ENCODE assay signal across 1 cellular context in the genomic region with DNA sequence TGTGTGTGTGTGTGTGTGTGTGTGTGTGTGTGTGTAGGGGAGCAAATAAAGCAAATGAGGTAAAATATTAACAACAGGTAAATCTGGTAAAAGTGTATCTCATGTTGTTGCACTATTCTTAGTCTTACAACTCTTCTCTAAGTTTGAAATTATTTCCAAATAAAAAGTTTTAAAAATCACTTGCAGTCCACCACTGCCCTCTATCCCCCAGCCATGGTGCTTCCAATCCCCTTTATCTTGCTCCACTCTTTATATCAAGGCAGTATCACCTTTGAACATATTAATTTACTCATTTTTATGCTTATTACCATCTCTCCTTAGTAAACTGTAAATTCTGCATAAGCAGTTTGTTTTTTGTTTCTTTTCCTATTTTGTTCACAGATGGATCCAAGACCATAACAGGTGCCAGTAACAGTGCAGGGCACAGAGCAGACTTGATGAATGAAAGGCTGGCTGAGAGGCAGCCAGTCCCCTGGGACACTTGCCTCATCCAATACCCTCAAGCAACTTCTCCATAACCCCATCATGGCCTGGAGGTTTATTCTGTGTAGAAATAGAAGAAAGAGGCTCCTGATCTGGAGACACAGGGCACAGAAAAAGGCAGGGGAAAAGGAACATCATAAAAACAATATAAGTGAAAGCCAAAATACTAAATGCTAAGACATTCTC.
TF ChIP-seq lines count a peak whose summit lies in the region.

No MANE protein-coding gene starts in this region.

TF ChIP-seq in H1, 55 proteins besides CTCF, POLR2A, EP300 and RAD21:
- TF ChIP-seq, protein P1, sequence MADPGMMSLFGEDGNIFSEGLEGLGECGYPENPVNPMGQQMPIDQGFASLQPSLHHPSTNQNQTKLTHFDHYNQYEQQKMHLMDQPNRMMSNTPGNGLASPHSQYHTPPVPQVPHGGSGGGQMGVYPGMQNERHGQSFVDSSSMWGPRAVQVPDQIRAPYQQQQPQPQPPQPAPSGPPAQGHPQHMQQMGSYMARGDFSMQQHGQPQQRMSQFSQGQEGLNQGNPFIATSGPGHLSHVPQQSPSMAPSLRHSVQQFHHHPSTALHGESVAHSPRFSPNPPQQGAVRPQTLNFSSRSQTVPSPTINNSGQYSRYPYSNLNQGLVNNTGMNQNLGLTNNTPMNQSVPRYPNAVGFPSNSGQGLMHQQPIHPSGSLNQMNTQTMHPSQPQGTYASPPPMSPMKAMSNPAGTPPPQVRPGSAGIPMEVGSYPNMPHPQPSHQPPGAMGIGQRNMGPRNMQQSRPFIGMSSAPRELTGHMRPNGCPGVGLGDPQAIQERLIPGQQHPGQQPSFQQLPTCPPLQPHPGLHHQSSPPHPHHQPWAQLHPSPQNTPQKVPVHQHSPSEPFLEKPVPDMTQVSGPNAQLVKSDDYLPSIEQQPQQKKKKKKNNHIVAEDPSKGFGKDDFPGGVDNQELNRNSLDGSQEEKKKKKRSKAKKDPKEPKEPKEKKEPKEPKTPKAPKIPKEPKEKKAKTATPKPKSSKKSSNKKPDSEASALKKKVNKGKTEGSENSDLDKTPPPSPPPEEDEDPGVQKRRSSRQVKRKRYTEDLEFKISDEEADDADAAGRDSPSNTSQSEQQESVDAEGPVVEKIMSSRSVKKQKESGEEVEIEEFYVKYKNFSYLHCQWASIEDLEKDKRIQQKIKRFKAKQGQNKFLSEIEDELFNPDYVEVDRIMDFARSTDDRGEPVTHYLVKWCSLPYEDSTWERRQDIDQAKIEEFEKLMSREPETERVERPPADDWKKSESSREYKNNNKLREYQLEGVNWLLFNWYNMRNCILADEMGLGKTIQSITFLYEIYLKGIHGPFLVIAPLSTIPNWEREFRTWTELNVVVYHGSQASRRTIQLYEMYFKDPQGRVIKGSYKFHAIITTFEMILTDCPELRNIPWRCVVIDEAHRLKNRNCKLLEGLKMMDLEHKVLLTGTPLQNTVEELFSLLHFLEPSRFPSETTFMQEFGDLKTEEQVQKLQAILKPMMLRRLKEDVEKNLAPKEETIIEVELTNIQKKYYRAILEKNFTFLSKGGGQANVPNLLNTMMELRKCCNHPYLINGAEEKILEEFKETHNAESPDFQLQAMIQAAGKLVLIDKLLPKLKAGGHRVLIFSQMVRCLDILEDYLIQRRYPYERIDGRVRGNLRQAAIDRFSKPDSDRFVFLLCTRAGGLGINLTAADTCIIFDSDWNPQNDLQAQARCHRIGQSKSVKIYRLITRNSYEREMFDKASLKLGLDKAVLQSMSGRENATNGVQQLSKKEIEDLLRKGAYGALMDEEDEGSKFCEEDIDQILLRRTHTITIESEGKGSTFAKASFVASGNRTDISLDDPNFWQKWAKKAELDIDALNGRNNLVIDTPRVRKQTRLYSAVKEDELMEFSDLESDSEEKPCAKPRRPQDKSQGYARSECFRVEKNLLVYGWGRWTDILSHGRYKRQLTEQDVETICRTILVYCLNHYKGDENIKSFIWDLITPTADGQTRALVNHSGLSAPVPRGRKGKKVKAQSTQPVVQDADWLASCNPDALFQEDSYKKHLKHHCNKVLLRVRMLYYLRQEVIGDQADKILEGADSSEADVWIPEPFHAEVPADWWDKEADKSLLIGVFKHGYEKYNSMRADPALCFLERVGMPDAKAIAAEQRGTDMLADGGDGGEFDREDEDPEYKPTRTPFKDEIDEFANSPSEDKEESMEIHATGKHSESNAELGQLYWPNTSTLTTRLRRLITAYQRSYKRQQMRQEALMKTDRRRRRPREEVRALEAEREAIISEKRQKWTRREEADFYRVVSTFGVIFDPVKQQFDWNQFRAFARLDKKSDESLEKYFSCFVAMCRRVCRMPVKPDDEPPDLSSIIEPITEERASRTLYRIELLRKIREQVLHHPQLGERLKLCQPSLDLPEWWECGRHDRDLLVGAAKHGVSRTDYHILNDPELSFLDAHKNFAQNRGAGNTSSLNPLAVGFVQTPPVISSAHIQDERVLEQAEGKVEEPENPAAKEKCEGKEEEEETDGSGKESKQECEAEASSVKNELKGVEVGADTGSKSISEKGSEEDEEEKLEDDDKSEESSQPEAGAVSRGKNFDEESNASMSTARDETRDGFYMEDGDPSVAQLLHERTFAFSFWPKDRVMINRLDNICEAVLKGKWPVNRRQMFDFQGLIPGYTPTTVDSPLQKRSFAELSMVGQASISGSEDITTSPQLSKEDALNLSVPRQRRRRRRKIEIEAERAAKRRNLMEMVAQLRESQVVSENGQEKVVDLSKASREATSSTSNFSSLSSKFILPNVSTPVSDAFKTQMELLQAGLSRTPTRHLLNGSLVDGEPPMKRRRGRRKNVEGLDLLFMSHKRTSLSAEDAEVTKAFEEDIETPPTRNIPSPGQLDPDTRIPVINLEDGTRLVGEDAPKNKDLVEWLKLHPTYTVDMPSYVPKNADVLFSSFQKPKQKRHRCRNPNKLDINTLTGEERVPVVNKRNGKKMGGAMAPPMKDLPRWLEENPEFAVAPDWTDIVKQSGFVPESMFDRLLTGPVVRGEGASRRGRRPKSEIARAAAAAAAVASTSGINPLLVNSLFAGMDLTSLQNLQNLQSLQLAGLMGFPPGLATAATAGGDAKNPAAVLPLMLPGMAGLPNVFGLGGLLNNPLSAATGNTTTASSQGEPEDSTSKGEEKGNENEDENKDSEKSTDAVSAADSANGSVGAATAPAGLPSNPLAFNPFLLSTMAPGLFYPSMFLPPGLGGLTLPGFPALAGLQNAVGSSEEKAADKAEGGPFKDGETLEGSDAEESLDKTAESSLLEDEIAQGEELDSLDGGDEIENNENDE (IDR thresholded peaks at IDR 0.05; ENCODE audit: insufficient replicate concordance, low read length), result no peak
- TF ChIP-seq CHD1 (IDR thresholded peaks at IDR 0.05; ENCODE audit: low read depth, low read length) (no peak), SP1 (IDR thresholded peaks at IDR 0.05; ENCODE audit: low read depth, low read length) (no peak), FOSL1 (IDR thresholded peaks at IDR 0.05; ENCODE audit: insufficient read depth, low read depth, low read length) (no peak), NANOG (IDR thresholded peaks at IDR 0.05; ENCODE audit: insufficient read depth, low read depth, low read length, poor library complexity, severe bottlenecking) (no peak), GTF2F1 (IDR thresholded peaks at IDR 0.05; ENCODE audit: borderline replicate concordance, low read depth, low read length) (no peak), SIRT6 (IDR thresholded peaks at IDR 0.05; ENCODE audit: low read length) (no peak)
- TF ChIP-seq, protein P2, sequence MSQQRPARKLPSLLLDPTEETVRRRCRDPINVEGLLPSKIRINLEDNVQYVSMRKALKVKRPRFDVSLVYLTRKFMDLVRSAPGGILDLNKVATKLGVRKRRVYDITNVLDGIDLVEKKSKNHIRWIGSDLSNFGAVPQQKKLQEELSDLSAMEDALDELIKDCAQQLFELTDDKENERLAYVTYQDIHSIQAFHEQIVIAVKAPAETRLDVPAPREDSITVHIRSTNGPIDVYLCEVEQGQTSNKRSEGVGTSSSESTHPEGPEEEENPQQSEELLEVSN (IDR thresholded peaks at IDR 0.05), result no peak
